Comparison of ENCODE assay signal across 22 cellular contexts in genomic region chr4:85527815-85528214, GRCh38. TPM values are rescaled to one million over a fixed set of nuclear protein-coding genes. Genes with fewer than 3 reads are reported as not detected.
"Had no signal": no experiment of that assay in that cellular context is flagged by ENCODE, and none has a peak within 500 bp of the region (broad histone marks: within the 10 kb centered on the region; RNA-seq: fewer than 3 reads in every experiment).

No MANE protein-coding gene starts in this region.

- ATAC-seq: activated CD8-positive, alpha-beta memory T cell treated with anti-CD3 and anti-CD28 coated beads, Interleukin-2, amount 10 ng/mL, durations not matched to agents 7 days and 5 days; activated naive CD4-positive, alpha-beta T cell treated with anti-CD3 and anti-CD28 coated beads, Interleukin-2, amount 50 U/mL, for 72 hours; K562; PC-3 had no signal

- H3K36me3 Mint-ChIP-seq: activated CD8-positive, alpha-beta memory T cell treated with anti-CD3 and anti-CD28 coated beads, Interleukin-2, amount 10 ng/mL, durations not matched to agents 7 days and 5 days; activated naive CD4-positive, alpha-beta T cell treated with anti-CD3 and anti-CD28 coated beads, Interleukin-2, amount 50 U/mL, for 72 hours; brain had no signal

- H3K4me3 ChIP-seq: K562 had no signal

- H3K4me1 Mint-ChIP-seq: activated CD8-positive, alpha-beta memory T cell treated with anti-CD3 and anti-CD28 coated beads, Interleukin-2, amount 10 ng/mL, durations not matched to agents 7 days and 5 days; central memory CD8-positive, alpha-beta T cell had no signal

- DNase-seq: activated CD4-positive, alpha-beta T cell treated with anti-CD3 and anti-CD28 coated beads for 48 hours; activated CD4-positive, alpha-beta T cell treated with anti-CD3 and anti-CD28 coated beads, Interleukin-2, amount 50 U/mL, for 4 hours; activated CD4-positive, CD25-positive, alpha-beta regulatory T cell treated with anti-CD3 and anti-CD28 coated beads, Interleukin-2, amount 50 U/mL, for 72 hours; activated CD8-positive, alpha-beta memory T cell treated with anti-CD3 and anti-CD28 coated beads, Interleukin-2, amount 10 ng/mL, durations not matched to agents 7 days and 5 days; activated effector memory CD4-positive, alpha-beta T cell treated with Interleukin-2 at 50 U/mL for 16 hours; activated naive CD4-positive, alpha-beta T cell treated with Interleukin-2 at 50 U/mL for 16 hours; activated T-cell treated with anti-CD3 and anti-CD28 coated beads, Interleukin-2, amount 50 U/mL, for 24 hours; amygdala; Kasumi-1; NCI-H1105 treated with DMSO at 0.1 percent for 48 hours; NCI-H1694 treated with DMSO at 0.1 percent for 48 hours; NCI-H2029 treated with DMSO at 0.1 percent for 48 hours; NCI-H510A; NCI-H526 treated with DMSO at 0.1 percent for 48 hours; PC-3; SHP77 treated with DMSO at 0.1 percent for 48 hours had no signal

- H3K4me3 Mint-ChIP-seq: activated CD8-positive, alpha-beta memory T cell treated with anti-CD3 and anti-CD28 coated beads, Interleukin-2, amount 10 ng/mL, durations not matched to agents 7 days and 5 days; activated T-cell treated with anti-CD3 and anti-CD28 coated beads, Interleukin-2, amount 50 U/mL, for 24 hours; activated T-helper 1 cell treated with anti-CD3 and anti-CD28 coated beads, Interleukin-12 subunit alpha, Interleukin-12 subunit beta, Interleukin-2, Interleukin-4 antibody, amounts not matched to agents 30 ng/mL and 10 ng/mL and 1 ng/mL, durations not matched to agents 14 hours and 24 hours and 36 hours; brain; central memory CD8-positive, alpha-beta T cell; T-helper 1 cell treated with Interleukin-12 subunit alpha and Interleukin-12 subunit beta and Interleukin-4 antibody, amounts not matched to agents 30 μg/mL and 1 μg/mL, for 36 hours had no signal

- H3K27me3 Mint-ChIP-seq: activated CD8-positive, alpha-beta memory T cell treated with anti-CD3 and anti-CD28 coated beads, Interleukin-2, amount 10 ng/mL, durations not matched to agents 7 days and 5 days; activated T-cell treated with anti-CD3 and anti-CD28 coated beads, Interleukin-2, amount 50 U/mL, for 24 hours; brain; central memory CD8-positive, alpha-beta T cell had no signal

- H3K27ac Mint-ChIP-seq: activated CD8-positive, alpha-beta memory T cell treated with anti-CD3 and anti-CD28 coated beads, Interleukin-2, amount 10 ng/mL, durations not matched to agents 7 days and 5 days; activated naive CD4-positive, alpha-beta T cell treated with anti-CD3 and anti-CD28 coated beads, Interleukin-2, amount 50 U/mL, for 72 hours; activated T-cell treated with anti-CD3 and anti-CD28 coated beads, Interleukin-2, amount 50 U/mL, for 24 hours; activated T-helper 1 cell treated with anti-CD3 and anti-CD28 coated beads, Interleukin-12 subunit alpha, Interleukin-12 subunit beta, Interleukin-2, Interleukin-4 antibody, amounts not matched to agents 30 ng/mL and 10 ng/mL and 1 ng/mL, durations not matched to agents 14 hours and 24 hours and 36 hours; brain; T-helper 1 cell treated with Interleukin-12 subunit alpha and Interleukin-12 subunit beta and Interleukin-4 antibody, amounts not matched to agents 30 μg/mL and 1 μg/mL, for 36 hours had no signal

- H3K9me3 Mint-ChIP-seq: activated T-cell treated with anti-CD3 and anti-CD28 coated beads, Interleukin-2, amount 50 U/mL, for 24 hours; activated T-helper 1 cell treated with anti-CD3 and anti-CD28 coated beads, Interleukin-12 subunit alpha, Interleukin-12 subunit beta, Interleukin-2, Interleukin-4 antibody, amounts not matched to agents 30 ng/mL and 10 ng/mL and 1 ng/mL, durations not matched to agents 14 hours and 24 hours and 36 hours; brain; T-helper 1 cell treated with Interleukin-12 subunit alpha and Interleukin-12 subunit beta and Interleukin-4 antibody, amounts not matched to agents 30 μg/mL and 1 μg/mL, for 36 hours had no signal

RNA-seq across cellular contexts. Expression of gene ARHGAP24, which starts 52.9 kb away (rescaled TPM):
- total RNA-seq: activated CD8-positive, alpha-beta memory T cell treated with anti-CD3 and anti-CD28 coated beads, Interleukin-2, amount 10 ng/mL, durations not matched to agents 7 days and 5 days; activated naive CD4-positive, alpha-beta T cell treated with anti-CD3 and anti-CD28 coated beads, Interleukin-2, amount 50 U/mL, for 72 hours; activated T-helper 1 cell treated with anti-CD3 and anti-CD28 coated beads, Interleukin-12 subunit alpha, Interleukin-12 subunit beta, Interleukin-2, Interleukin-4 antibody, amounts not matched to agents 30 ng/mL and 10 ng/mL and 1 ng/mL, durations not matched to agents 14 hours and 24 hours and 36 hours had no signal
